Comparison of ENCODE assay signal across 11 cellular contexts in the genomic region with DNA sequence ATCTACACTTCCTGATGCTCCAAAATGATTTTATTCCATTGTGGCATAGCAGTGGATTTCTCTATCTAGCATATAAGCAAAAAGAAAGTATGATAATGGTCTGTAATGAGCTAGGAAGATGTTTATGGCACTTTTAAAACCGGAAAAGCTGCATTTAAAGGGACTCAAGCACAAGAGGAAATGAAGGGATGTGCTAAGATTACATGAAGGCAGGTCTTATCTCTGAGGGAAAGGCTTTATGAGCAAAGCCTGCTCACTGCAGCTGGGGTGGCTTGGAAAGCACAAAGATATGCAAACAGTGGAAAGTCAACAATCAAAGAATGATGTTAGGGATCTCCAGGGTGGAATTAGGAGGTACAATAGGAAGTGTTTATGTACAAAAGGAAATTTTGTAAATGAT.
A peak's percentile ranks its signal among the peaks of the same experiment; 100 is the strongest.
DNase-seq lines count a peak whose midpoint lies in the region; ATAC-seq and TF ChIP-seq lines count a peak whose summit lies in the region.
"Had no signal": no experiment of that assay in that cellular context is flagged by ENCODE, and none has a peak within 500 bp of the region (broad histone marks: within the 10 kb centered on the region; RNA-seq: fewer than 3 reads in every experiment).

No MANE protein-coding gene starts in this region.

- H3K27ac Mint-ChIP-seq in neural progenitor cell (no peak overlapping the region), T-helper 17 cell (no peak overlapping the region)
- H3K27ac Mint-ChIP-seq: stimulated activated naive CD8-positive, alpha-beta T cell treated with anti-CD3 and anti-CD28 coated beads, Interleukin-15, Interleukin-2, amounts not matched to agents 100 ng/mL and 50 ng/mL, for 24 hours had no signal

- H3K27me3 ChIP-seq in neural progenitor cell = no peaks in the 10 kb centered on the region
- H3K27me3 ChIP-seq: spleen had no signal

- DNase-seq in GF-D8 (lab: John Stamatoyannopoulos, UW) = peak; percentile 63
- DNase-seq in NCI-H2029 treated with DMSO at 0.1 percent for 48 hours (lab: John Stamatoyannopoulos, UW) = peak; percentile 48
- peak; percentile 14 for DNase-seq in astrocyte of the hippocampus (ENCODE audit: low read depth, low spot score)
- DNase-seq in neural progenitor cell (ENCODE audit: low spot score) = peak; percentile 15
- no peak for DNase-seq in T-helper 17 cell
- DNase-seq in NCI-H2107 treated with DMSO at 0.1 percent for 48 hours (lab: John Stamatoyannopoulos, UW; ENCODE audit: unreplicated experiment) = no peak
- DNase-seq in NOMO-1 treated with DMSO at 0.1 percent for 48 hours (lab: John Stamatoyannopoulos, UW; ENCODE audit: unreplicated experiment) = no peak
- DNase-seq: activated T-cell treated with anti-CD3 and anti-CD28 coated beads, Interleukin-2, amount 50 U/mL, for 72 hours; spleen had no signal

- H3K9me3 Mint-ChIP-seq in neural progenitor cell = no peaks in the 10 kb centered on the region
- H3K9me3 Mint-ChIP-seq: stimulated activated naive CD8-positive, alpha-beta T cell treated with anti-CD3 and anti-CD28 coated beads, Interleukin-15, Interleukin-2, amounts not matched to agents 100 ng/mL and 50 ng/mL, for 24 hours had no signal

- H3K4me3 Mint-ChIP-seq in neural progenitor cell (no peak overlapping the region), T-helper 17 cell (no peak overlapping the region)
- H3K4me3 Mint-ChIP-seq: activated T-cell treated with anti-CD3 and anti-CD28 coated beads, Interleukin-2, amount 50 U/mL, for 72 hours; stimulated activated naive CD8-positive, alpha-beta T cell treated with anti-CD3 and anti-CD28 coated beads, Interleukin-15, Interleukin-2, amounts not matched to agents 100 ng/mL and 50 ng/mL, for 24 hours had no signal

- no peak overlapping the region for H3K4me3 ChIP-seq in neural progenitor cell
- H3K4me3 ChIP-seq: spleen had no signal

- no peak for TF ChIP-seq CTCF in neural progenitor cell (IDR thresholded peaks at IDR 0.05)

- no peaks in the 10 kb centered on the region for H3F3A ChIP-seq in neural progenitor cell (ENCODE audit: low read depth)

- H4K20me1 ChIP-seq in neural progenitor cell (ENCODE audit: low read depth) = no peaks in the 10 kb centered on the region

- no peak overlapping the region for H3K27ac ChIP-seq in neural progenitor cell
- H3K27ac ChIP-seq: spleen had no signal

- H3K79me2 ChIP-seq in neural progenitor cell (ENCODE audit: low read depth) = no peaks in the 10 kb centered on the region

- no peak for ATAC-seq in T-helper 17 cell
- ATAC-seq in HG02759 (IDR thresholded peaks at IDR 0.05; ENCODE audit: unreplicated experiment) = no peak
- ATAC-seq: activated T-cell treated with anti-CD3 and anti-CD28 coated beads, Interleukin-2, amount 50 U/mL, for 72 hours had no signal

- no peaks in the 10 kb centered on the region for H3K9me3 ChIP-seq in neural progenitor cell (ENCODE audit: low read depth)
- no peaks in the 10 kb centered on the region for H3K9me3 ChIP-seq in T-helper 17 cell (ENCODE audit: control insufficient read depth, low read length, poor library complexity, severe bottlenecking)
- H3K9me3 ChIP-seq: spleen had no signal

- H3K4me1 Mint-ChIP-seq in neural progenitor cell = no peaks in the 10 kb centered on the region
- no peaks in the 10 kb centered on the region for H3K4me1 Mint-ChIP-seq in T-helper 17 cell

- no peaks in the 10 kb centered on the region for H3K4me1 ChIP-seq in neural progenitor cell

- H3K36me3 Mint-ChIP-seq in neural progenitor cell (no peaks in the 10 kb centered on the region), T-helper 17 cell (ENCODE audit: low read depth) (no peaks in the 10 kb centered on the region)

- H3K4me2 ChIP-seq in neural progenitor cell = no peak overlapping the region

- peak overlapping the region; percentile 61 for H2AFZ ChIP-seq in neural progenitor cell (replicated peaks)

- H3K36me3 ChIP-seq in neural progenitor cell = no peaks in the 10 kb centered on the region
- H3K36me3 ChIP-seq: spleen had no signal

- H3K27me3 Mint-ChIP-seq in neural progenitor cell (ENCODE audit: insufficient read depth, low read depth) (no peaks in the 10 kb centered on the region), T-helper 17 cell (no peaks in the 10 kb centered on the region)

- no peak overlapping the region for H3K9ac ChIP-seq in neural progenitor cell

Comparison
In these comparisons a context has a peak if more than half of its experiments do, and no peak if none do; other contexts are left out.
1. DNase-seq: peak in GF-D8 (single experiment), NCI-H2029 treated with DMSO at 0.1 percent for 48 hours (single experiment), astrocyte of the hippocampus (single experiment) and neural progenitor cell (single experiment); none in T-helper 17 cell (0 of 3), NCI-H2107 treated with DMSO at 0.1 percent for 48 hours (single experiment) and NOMO-1 treated with DMSO at 0.1 percent for 48 hours (single experiment).